Comparison of ENCODE assay signal across 1 cellular context in the genomic region with DNA sequence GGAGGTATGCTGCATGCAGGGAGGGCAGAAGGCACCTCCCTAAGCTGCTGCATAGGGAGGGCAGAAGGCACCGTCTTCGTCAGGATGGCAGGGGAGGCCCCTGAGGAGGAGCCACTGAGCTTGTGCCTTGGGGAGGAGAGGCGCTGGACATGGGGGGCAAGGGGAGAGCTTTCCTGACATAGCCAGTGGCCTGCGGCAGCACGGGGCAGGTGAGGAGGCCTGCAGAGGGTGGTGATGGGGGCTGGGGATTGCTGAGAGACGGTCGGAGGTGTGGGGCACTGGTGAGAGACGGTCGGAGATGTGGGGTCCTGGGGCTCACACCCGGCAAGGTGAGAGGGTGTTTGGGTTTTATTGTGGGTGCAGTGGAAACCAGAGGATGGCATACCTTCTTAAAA.
A peak's percentile ranks its signal among the peaks of the same experiment; 100 is the strongest.
TF ChIP-seq lines count a peak whose summit lies in the region.

No MANE protein-coding gene starts in this region.

TF ChIP-seq in GM12878, 131 proteins besides CTCF, POLR2A, EP300 and RAD21:
- TF ChIP-seq SMARCA5 (IDR thresholded peaks at IDR 0.05) (0 out of 2 replicates have a peak, but pooled peaks have one; percentile 39), POU2F2 (IDR thresholded peaks at IDR 0.05; ENCODE audit: borderline replicate concordance, low read depth, low read length) (no peak)
